9 cellular contexts compared by ENCODE assay signal in the genomic region with DNA sequence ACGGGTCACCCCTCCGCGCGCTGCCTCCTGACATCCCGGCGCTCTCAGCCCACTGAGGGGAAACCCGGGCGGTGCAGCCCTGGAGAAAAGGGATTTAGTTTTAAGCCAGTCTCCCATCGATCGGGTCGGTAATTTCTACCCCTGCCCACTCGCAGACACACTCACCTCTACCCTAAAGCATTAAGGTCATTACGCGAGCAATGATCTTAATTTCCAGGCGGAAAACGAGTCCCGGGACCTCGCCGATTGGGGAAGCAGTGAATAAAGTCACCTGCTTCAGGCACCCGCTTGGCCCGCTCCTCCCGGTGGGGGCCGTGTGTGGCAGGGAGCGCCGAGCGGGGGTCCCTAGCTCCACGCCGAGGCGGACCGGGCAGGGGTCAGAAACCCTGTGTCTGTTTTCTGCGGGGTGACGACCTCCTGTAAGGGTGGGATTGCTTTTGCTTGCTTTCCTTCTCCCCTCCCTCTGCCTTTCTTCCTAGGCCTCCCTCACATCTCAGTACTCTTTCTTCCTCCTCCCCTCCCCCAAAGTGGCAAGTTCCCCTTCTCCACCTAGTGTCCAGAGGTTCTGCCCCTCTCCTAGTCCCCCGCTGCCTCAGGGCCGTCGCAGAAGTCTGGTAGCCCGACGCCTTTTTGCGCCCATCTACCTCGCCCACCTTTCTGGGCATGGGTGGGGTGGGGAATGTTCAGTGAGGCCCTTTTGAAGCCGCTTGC.
DNase-seq lines count a peak whose midpoint lies in the region; ATAC-seq and TF ChIP-seq lines count a peak whose summit lies in the region.
"Had no signal": no experiment of that assay in that cellular context is flagged by ENCODE, and none has a peak within 500 bp of the region (broad histone marks: within the 10 kb centered on the region; RNA-seq: fewer than 3 reads in every experiment).

No MANE protein-coding gene starts in this region.

- peaks cover 21 to 68% (median 53%) of the 10 kb centered on the region in 4 donors for H3K4me1 ChIP-seq in stomach

- no peak for TF ChIP-seq POLR2A in stomach (IDR thresholded peaks at IDR 0.05)

- 4 to 8% (median 7%) methylated on average over 39 to 40 of the region's 40 CpGs for WGBS in stomach, 5 donors

- H3K36me3 ChIP-seq in stomach: no peaks in the 10 kb centered on the region
- H3K36me3 ChIP-seq: neutrophil had no signal

- H3K9me3 ChIP-seq in stomach: no peaks in the 10 kb centered on the region
- H3K9me3 ChIP-seq: neutrophil had no signal

- peak overlapping the region in 4 of 5 donors; percentile 84 to 94 (median 86) for H3K27ac ChIP-seq in stomach
- H3K27ac ChIP-seq: neutrophil had no signal

- peaks cover 7 to 87% (median 79%) of the 10 kb centered on the region in 3 donors for H3K27me3 ChIP-seq in stomach

- DNase-seq in M059J (ENCODE audit: low read depth) (peak; percentile 18), cardiac fibroblast (ENCODE audit: low read depth in 2 of 2) (no peak), left lobe of liver (ENCODE audit: low spot score) (no peak), stomach (no peak), iPS-NIHi7 (ENCODE audit: extremely low spot score) (no peak), DMS114 treated with DMSO at 0.1 percent for 48 hours (lab: John Stamatoyannopoulos, UW; ENCODE audit: unreplicated experiment) (no peak), NCI-H1092 treated with DMSO at 0.1 percent for 48 hours (lab: John Stamatoyannopoulos, UW) (no peak)
- no peak for DNase-seq in effector CD8-positive, alpha-beta T cell (lab: John Stamatoyannopoulos, UW)

- ATAC-seq in left lobe of liver: peak; percentile 14

- intact Hi-C loops in stomach (cut with DNase I; ENCODE audit: low total_unique reads): loop anchor here (5.0 kb wide), 1 partner anchor 135 kb away; no protein-coding TSS in a partner anchor

- no peak for TF ChIP-seq EP300 in stomach (IDR thresholded peaks at IDR 0.05)

- TF ChIP-seq CTCF in cardiac fibroblast (IDR thresholded peaks at IDR 0.05; ENCODE audit: low read depth, low read length) (no peak), stomach (IDR thresholded peaks at IDR 0.05) (no peak)

- H3K4me3 ChIP-seq in cardiac fibroblast (replicated peaks in 1 of 2; ENCODE audit: low read depth in 2 of 2, low read length in 2 of 2) (peak overlapping the region; percentile 40 to 60), stomach (peak overlapping the region; percentile 55 to 62 (median 56))
